ENCODE assay signal across 21 cellular contexts in genomic region chr16:11510178-11510973, GRCh38.
DNase-seq lines count a peak whose midpoint lies in the region; ATAC-seq, FAIRE-seq and TF ChIP-seq lines count a peak whose summit lies in the region.
"Had no signal": no experiment of that assay in that cellular context is flagged by ENCODE, and none has a peak within 500 bp of the region (broad histone marks: within the 10 kb centered on the region; RNA-seq: fewer than 3 reads in every experiment).

No MANE protein-coding gene starts in this region.

- no peaks in the 10 kb centered on the region for H3F3A ChIP-seq in neural progenitor cell (ENCODE audit: low read depth)

- no peak for DNase-seq in A549 (ENCODE audit: low read depth in 1 of 2, low spot score in 1 of 2)
- DNase-seq in DMS79 (lab: John Stamatoyannopoulos, UW): peak; percentile 24
- peak; percentile 67 for DNase-seq in cerebellar cortex (ENCODE audit: low spot score)
- no peak for DNase-seq in neural progenitor cell (ENCODE audit: low spot score)
- DNase-seq in pons (ENCODE audit: low spot score): no peak
- no peak for DNase-seq in activated CD4-positive, alpha-beta T cell treated with anti-CD3 and anti-CD28 coated beads for 4 hours
- DNase-seq: ACHN; CD4-positive, alpha-beta T cell; DND-41; GDM1; HFFc6; NCI-H1092; NCI-H2081 treated with DMSO at 0.1 percent for 48 hours; NCI-H345; NCI-H526; NK-92 treated with Interleukin-12 subunit alpha and Interleukin-12 subunit beta, amount 100 ng/mL, for 24 hours; OCI-M1; SJCRH30 had no signal

- no peaks in the 10 kb centered on the region for H3K79me2 ChIP-seq in neural progenitor cell (ENCODE audit: low read depth)

- no peak overlapping the region for H3K9ac ChIP-seq in neural progenitor cell
- H3K9ac ChIP-seq: KMS-11 had no signal

- H3K27ac ChIP-seq in A549: peak overlapping the region in 1 of 2 experiments; percentile 29; a peak in 2 of 6 replicates
- no peak overlapping the region for H3K27ac ChIP-seq in neural progenitor cell
- H3K27ac ChIP-seq: KMS-11, SJCRH30 had no signal

- CTCF ChIA-PET in A549 (lab: Yijun Ruan, JAX): interaction anchor here (0.6 to 2.3 kb wide), 6 partner anchors 11 to 115 kb away, joined by 3 to 7 read pairs (median 3); no protein-coding TSS in a partner anchor

- H3K4me3 Mint-ChIP-seq in neural progenitor cell: no peak overlapping the region
- H3K4me3 Mint-ChIP-seq: CD4-positive, alpha-beta T cell; HFFc6 had no signal

- no peak overlapping the region for H2AFZ ChIP-seq in neural progenitor cell (replicated peaks)

- no peak for TF ChIP-seq CTCF in A549 (IDR thresholded peaks at IDR 0.05)
- no peak for TF ChIP-seq CTCF in neural progenitor cell (IDR thresholded peaks at IDR 0.05)

- H3K36me3 Mint-ChIP-seq in neural progenitor cell: no peaks in the 10 kb centered on the region

- no peaks in the 10 kb centered on the region for H3K9me3 Mint-ChIP-seq in neural progenitor cell
- H3K9me3 Mint-ChIP-seq: CD4-positive, alpha-beta T cell; HFFc6 had no signal

- TF ChIP-seq EP300 in A549 (IDR thresholded peaks at IDR 0.05): no peak

- H4K20me1 ChIP-seq in neural progenitor cell (ENCODE audit: low read depth): no peaks in the 10 kb centered on the region

- TF ChIP-seq RAD21 in A549 (conservative IDR thresholded peaks at IDR 0.05 in 1 of 2, IDR thresholded peaks at IDR 0.05 in 1 of 2): no peak

- POLR2A ChIA-PET in A549 (lab: Yijun Ruan, JAX): no interaction called here

- H3K9me3 ChIP-seq in A549 (no peaks in the 10 kb centered on the region), neural progenitor cell (ENCODE audit: low read depth) (no peaks in the 10 kb centered on the region)
- H3K9me3 ChIP-seq: SJCRH30 had no signal

- peaks cover 7% of the 10 kb centered on the region for H3K27me3 Mint-ChIP-seq in neural progenitor cell (ENCODE audit: insufficient read depth, low read depth)
- H3K27me3 Mint-ChIP-seq: CD4-positive, alpha-beta T cell had no signal

- TF ChIP-seq POLR2A in A549 (IDR thresholded peaks at IDR 0.05; ENCODE audit: low read length): no peak

- peak overlapping the region; percentile 2 for H3K27ac Mint-ChIP-seq in neural progenitor cell
- H3K27ac Mint-ChIP-seq: CD4-positive, alpha-beta T cell; HFFc6 had no signal

- no peaks in the 10 kb centered on the region for H3K27me3 ChIP-seq in neural progenitor cell
- H3K27me3 ChIP-seq: SJCRH30 had no signal

- 75% methylated on average over 12 of the region's 12 CpGs for WGBS in A549 (ENCODE audit: missing lambda C conversion rate)

- no peak for FAIRE-seq in A549 (lab: Jason Lieb, UNC)
- FAIRE-seq: GM12892 had no signal

- no peak for ATAC-seq in A549
- ATAC-seq in GM19455 (IDR thresholded peaks at IDR 0.05; ENCODE audit: unreplicated experiment): no peak

- no peaks in the 10 kb centered on the region for H3K36me3 ChIP-seq in neural progenitor cell
- H3K36me3 ChIP-seq: SJCRH30 had no signal

- H3K4me1 ChIP-seq in A549: no peaks in the 10 kb centered on the region
- H3K4me1 ChIP-seq in neural progenitor cell: peaks cover 7% of the 10 kb centered on the region
- H3K4me1 ChIP-seq: SJCRH30 had no signal

- peaks cover 17% of the 10 kb centered on the region for H3K4me1 Mint-ChIP-seq in neural progenitor cell

- H3K4me3 ChIP-seq in A549 (no peak overlapping the region), neural progenitor cell (no peak overlapping the region)
- H3K4me3 ChIP-seq: SJCRH30 had no signal

- H3K4me2 ChIP-seq in A549 (no peak overlapping the region), neural progenitor cell (no peak overlapping the region)
- H3K4me2 ChIP-seq: KMS-11 had no signal

TF ChIP-seq in A549, 52 proteins besides CTCF, POLR2A, EP300 and RAD21:
- TF ChIP-seq KDM1A (IDR thresholded peaks at IDR 0.05; ENCODE audit: low read depth): 0 out of 2 replicates have a peak, but pooled peaks have one; percentile 16
- no peak for TF ChIP-seq RARB (CRISPR knock-in tag; IDR thresholded peaks at IDR 0.05)
- no peak for TF ChIP-seq NPAS2 (CRISPR knock-in tag; IDR thresholded peaks at IDR 0.05; ENCODE audit: borderline replicate concordance)
- TF ChIP-seq, protein P1, sequence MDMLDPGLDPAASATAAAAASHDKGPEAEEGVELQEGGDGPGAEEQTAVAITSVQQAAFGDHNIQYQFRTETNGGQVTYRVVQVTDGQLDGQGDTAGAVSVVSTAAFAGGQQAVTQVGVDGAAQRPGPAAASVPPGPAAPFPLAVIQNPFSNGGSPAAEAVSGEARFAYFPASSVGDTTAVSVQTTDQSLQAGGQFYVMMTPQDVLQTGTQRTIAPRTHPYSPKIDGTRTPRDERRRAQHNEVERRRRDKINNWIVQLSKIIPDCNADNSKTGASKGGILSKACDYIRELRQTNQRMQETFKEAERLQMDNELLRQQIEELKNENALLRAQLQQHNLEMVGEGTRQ (IDR thresholded peaks at IDR 0.05): no peak

Comparison
In these comparisons a context has a peak if more than half of its experiments do, and no peak if none do; other contexts are left out.
1. DNase-seq: peak in DMS79 (single experiment) and cerebellar cortex (single experiment); none in A549 (0 of 2), neural progenitor cell (single experiment), pons (single experiment) and activated CD4-positive, alpha-beta T cell treated with anti-CD3 and anti-CD28 coated beads for 4 hours (0 of 2).